Comparison of ENCODE assay signal across 14 cellular contexts in genomic region chr18:10245517-10246175, GRCh38.
"Had no signal": no experiment of that assay in that cellular context is flagged by ENCODE, and none has a peak within 500 bp of the region (broad histone marks: within the 10 kb centered on the region; RNA-seq: fewer than 3 reads in every experiment).

No MANE protein-coding gene starts in this region.

- H3K27ac ChIP-seq: adrenal gland had no signal

- ATAC-seq: natural killer cell treated with Interleukin-12 subunit alpha and Interleukin-12 subunit beta and Interleukin-15 and Interleukin-18, amount 100 ng/mL, for 72 hours had no signal

- H3K36me3 Mint-ChIP-seq: activated naive CD4-positive, alpha-beta T cell treated with anti-CD3 and anti-CD28 coated beads, Interleukin-2, amount 10 ng/mL, durations not matched to agents 7 days and 5 days; immature natural killer cell; natural killer cell treated with Interleukin-12 subunit alpha and Interleukin-12 subunit beta and Interleukin-15 and Interleukin-18, amount 100 ng/mL, for 72 hours had no signal

- DNase-seq: activated naive CD4-positive, alpha-beta T cell treated with anti-CD3 and anti-CD28 coated beads, Interleukin-2, amount 10 ng/mL, durations not matched to agents 7 days and 5 days; adrenal gland; central memory CD4-positive, alpha-beta T cell; effector memory CD4-positive, alpha-beta T cell; immature natural killer cell; mammary epithelial cell; stimulated activated CD4-positive, alpha-beta T cell treated with anti-CD3 and anti-CD28 coated beads, Interleukin-15, amount 100 ng/mL, for 24 hours; stimulated activated CD4-positive, alpha-beta T cell treated with anti-CD3 and anti-CD28 coated beads, Interleukin-4, amount 100 ng/mL, for 24 hours; stomach; T-helper 2 cell had no signal

- H3K36me3 ChIP-seq: adrenal gland, stomach had no signal

- H3K27me3 ChIP-seq: adrenal gland, stomach had no signal

- FAIRE-seq: TTC549 had no signal

- H3K4me3 Mint-ChIP-seq: activated naive CD4-positive, alpha-beta T cell treated with anti-CD3 and anti-CD28 coated beads, Interleukin-2, amount 10 ng/mL, durations not matched to agents 7 days and 5 days; immature natural killer cell; natural killer cell treated with Interleukin-12 subunit alpha and Interleukin-12 subunit beta and Interleukin-15 and Interleukin-18, amount 100 ng/mL, for 72 hours had no signal

- H3K4me1 Mint-ChIP-seq: activated naive CD4-positive, alpha-beta T cell treated with anti-CD3 and anti-CD28 coated beads, Interleukin-2, amount 10 ng/mL, durations not matched to agents 7 days and 5 days; immature natural killer cell had no signal

- H3K27me3 Mint-ChIP-seq: activated naive CD4-positive, alpha-beta T cell treated with anti-CD3 and anti-CD28 coated beads, Interleukin-2, amount 10 ng/mL, durations not matched to agents 7 days and 5 days; natural killer cell treated with Interleukin-12 subunit alpha and Interleukin-12 subunit beta and Interleukin-15 and Interleukin-18, amount 100 ng/mL, for 72 hours had no signal

- H3K9me3 ChIP-seq: adrenal gland, stomach had no signal

- H3K4me3 ChIP-seq: adrenal gland, coronary artery, stomach had no signal

- H3K4me1 ChIP-seq: adrenal gland had no signal

- H3K27ac Mint-ChIP-seq: activated naive CD4-positive, alpha-beta T cell treated with anti-CD3 and anti-CD28 coated beads, Interleukin-2, amount 10 ng/mL, durations not matched to agents 7 days and 5 days; activated T-helper 2 cell treated with anti-CD3 and anti-CD28 coated beads, Interferon-gamma antibody, Interleukin-2, Interleukin-4, amounts not matched to agents 10 μg/mL and 5 μg/mL and 100 μg/mL, durations not matched to agents 14 hours and 24 hours and 36 hours; immature natural killer cell; natural killer cell treated with Interleukin-12 subunit alpha and Interleukin-12 subunit beta and Interleukin-15 and Interleukin-18, amount 100 ng/mL, for 72 hours had no signal

- H3K9me3 Mint-ChIP-seq: activated naive CD4-positive, alpha-beta T cell treated with anti-CD3 and anti-CD28 coated beads, Interleukin-2, amount 10 ng/mL, durations not matched to agents 7 days and 5 days; activated T-helper 2 cell treated with anti-CD3 and anti-CD28 coated beads, Interferon-gamma antibody, Interleukin-2, Interleukin-4, amounts not matched to agents 10 μg/mL and 5 μg/mL and 100 μg/mL, durations not matched to agents 14 hours and 24 hours and 36 hours; natural killer cell treated with Interleukin-12 subunit alpha and Interleukin-12 subunit beta and Interleukin-15 and Interleukin-18, amount 100 ng/mL, for 72 hours had no signal
